ENCODE assay signal across 1 cellular context in genomic region chr19:49927526-49928264, GRCh38.
TF ChIP-seq lines count a peak whose summit lies in the region.

No MANE protein-coding gene starts in this region.

TF ChIP-seq in HCT116, 20 proteins besides CTCF, POLR2A, EP300 and RAD21:
- no peak for TF ChIP-seq JUND (IDR thresholded peaks at IDR 0.05)
- TF ChIP-seq POLR2AphosphoS5 (IDR thresholded peaks at IDR 0.05; ENCODE audit: low read depth, low read length): no peak
- no peak for TF ChIP-seq CEBPB (IDR thresholded peaks at IDR 0.05; ENCODE audit: low read depth)
- TF ChIP-seq ZBTB33 (IDR thresholded peaks at IDR 0.05; ENCODE audit: extremely low read depth, insufficient replicate concordance, low read length): no peak
- no peak for TF ChIP-seq ATF3 (IDR thresholded peaks at IDR 0.05)
- no peak for TF ChIP-seq EZH2 (IDR thresholded peaks at IDR 0.05)
- no peak for TF ChIP-seq ELF1 (IDR thresholded peaks at IDR 0.05; ENCODE audit: borderline replicate concordance, low read depth)
- no peak for TF ChIP-seq EGR1 (IDR thresholded peaks at IDR 0.05; ENCODE audit: low read depth)
